17 cellular contexts compared by ENCODE assay signal in genomic region chr2:112029164-112029563, GRCh38. TPM values are rescaled to one million over a fixed set of nuclear protein-coding genes. Genes with fewer than 3 reads are reported as not detected.
A peak's percentile ranks its signal among the peaks of the same experiment; 100 is the strongest.
DNase-seq lines count a peak whose midpoint lies in the region; ATAC-seq, FAIRE-seq and TF ChIP-seq lines count a peak whose summit lies in the region.
"Had no signal": no experiment of that assay in that cellular context is flagged by ENCODE, and none has a peak within 500 bp of the region (broad histone marks: within the 10 kb centered on the region; RNA-seq: fewer than 3 reads in every experiment).

No MANE protein-coding gene starts in this region.

- H3K9ac ChIP-seq in K562 (ENCODE audit: insufficient read depth in 1 of 2, low read depth in 2 of 2, low read length in 2 of 2) = no peak overlapping the region

- no peak for TF ChIP-seq RAD21 in K562 (CRISPR knock-in tag; conservative IDR thresholded peaks at IDR 0.05 in 1 of 2, IDR thresholded peaks at IDR 0.05 in 1 of 2)

- POLR2A ChIA-PET in K562 (lab: Yijun Ruan, JAX) = no interaction called here

- H3K4me3 ChIP-seq in K562 = no peak overlapping the region
- H3K4me3 ChIP-seq in dorsolateral prefrontal cortex = no peak overlapping the region
- H3K4me3 ChIP-seq: HAP-1 had no signal

- no peaks in the 10 kb centered on the region for H3K36me3 ChIP-seq in K562 (ENCODE audit: control insufficient read depth, insufficient read depth, low read length)
- H3K36me3 ChIP-seq: HAP-1 had no signal

- WGBS in K562 (ENCODE audit: insufficient coverage, low coverage, missing lambda C conversion rate) = 84% methylated on average over 2 of the region's 2 CpGs

- no peak overlapping the region for H3K4me2 ChIP-seq in K562 (ENCODE audit: insufficient read depth, low read length)

- DNase-seq in HT-29 (ENCODE audit: low spot score) = peak; percentile 66
- DNase-seq in K562 (ENCODE audit: extremely low read depth in 1 of 4, low spot score in 3 of 4) = no peak
- DNase-seq in NCI-H345 (lab: John Stamatoyannopoulos, UW) = no peak
- DNase-seq in dorsolateral prefrontal cortex = no peak
- DNase-seq in NCI-H2081 (lab: John Stamatoyannopoulos, UW) = no peak
- DNase-seq: C1 segment of cervical spinal cord; CD4-positive, alpha-beta memory T cell; DMS79; EL had no signal

- no peaks in the 10 kb centered on the region for H4K20me1 ChIP-seq in K562 (replicated peaks; ENCODE audit: control insufficient read depth, insufficient read depth, low read length)

- in situ Hi-C loops in K562 (cut with MboI) = no loop called here

- intact Hi-C loops in K562 (cut with micrococcal nuclease) = no loop called here
- intact Hi-C loops in dorsolateral prefrontal cortex (cut with DNase I) = no loop called here

- no peaks in the 10 kb centered on the region for H3K9me1 ChIP-seq in K562 (ENCODE audit: control insufficient read depth, insufficient read depth, low read length)

- no peak for TF ChIP-seq POLR2A in K562 (conservative IDR thresholded peaks at IDR 0.05)

- no peak for TF ChIP-seq EP300 in K562 (IDR thresholded peaks at IDR 0.05; ENCODE audit: low read length)

- peaks cover 3 to 8% of the 10 kb centered on the region in 2 experiments; a peak in 3 of 5 replicates for H3K4me1 ChIP-seq in K562 (replicated peaks in 1 of 2; ENCODE audit: control insufficient read depth in 2 of 2, insufficient read depth in 2 of 2, low read length in 2 of 2)

- H3K79me2 ChIP-seq in K562 (ENCODE audit: control insufficient read depth, insufficient read depth, low read length) = no peaks in the 10 kb centered on the region

- H3K9me3 ChIP-seq in K562 (replicated peaks; ENCODE audit: control insufficient read depth, insufficient read depth, low read depth, low read length) = no peaks in the 10 kb centered on the region
- H3K9me3 ChIP-seq: HAP-1 had no signal

- no peak for FAIRE-seq in K562 (lab: Jason Lieb, UNC)
- FAIRE-seq: A204.1, G401.6, GM12891, GM19239, H1 had no signal

- H3K27me3 ChIP-seq in K562 (ENCODE audit: control insufficient read depth in 2 of 2, insufficient read depth in 2 of 2, low read length in 2 of 2) (no peaks in the 10 kb centered on the region; a peak in 1 of 5 replicates), dorsolateral prefrontal cortex (no peaks in the 10 kb centered on the region)

- TF ChIP-seq CTCF in K562 (IDR thresholded peaks at IDR 0.05 in 2 of 3, conservative IDR thresholded peaks at IDR 0.05 in 1 of 3; ENCODE audit: insufficient read depth in 2 of 3, low read depth in 1 of 3, low read length in 3 of 3) (no peak), dorsolateral prefrontal cortex (IDR thresholded peaks at IDR 0.05 in 54 of 56, conservative IDR thresholded peaks at IDR 0.05 in 2 of 56; ENCODE audit: low read depth in 1 of 56, partially characterized antibody in 56 of 56) (no peak)

- ATAC-seq in SK-N-SH treated with all-trans-retinoic acid at 6 μM for 48 hours (no peak), K562 (no peak), GM18909 (IDR thresholded peaks at IDR 0.05; ENCODE audit: poor library complexity, unreplicated experiment) (no peak)

- H2AFZ ChIP-seq in K562 (ENCODE audit: low read depth, low read length) = no peak overlapping the region

- no peak overlapping the region for H3K27ac ChIP-seq in K562 (ENCODE audit: extremely low read depth, low read depth, low read length)
- no peak overlapping the region for H3K27ac ChIP-seq in dorsolateral prefrontal cortex

- no TSS peak for BruUV-seq in K562 (replicated peaks; lab: Mats Ljungman, UMichigan)

- CTCF ChIA-PET in K562 (lab: Yijun Ruan, JAX; ENCODE audit: low intra/inter-chr PET ratio) = no interaction called here

TF ChIP-seq in SK-N-SH treated with all-trans-retinoic acid at 6 μM for 48 hours, 23 proteins besides CTCF, POLR2A, EP300 and RAD21:
- TF ChIP-seq ZNF565 (CRISPR knock-in tag; conservative IDR thresholded peaks at IDR 0.05; ENCODE audit: low read depth) (no peak), ISL1 (CRISPR knock-in tag; IDR thresholded peaks at IDR 0.05) (peak; percentile 71)

TF ChIP-seq in K562, 482 proteins besides CTCF, POLR2A, EP300 and RAD21:
- TF ChIP-seq CC2D1A (IDR thresholded peaks at IDR 0.05) (no peak), SUPT5H (IDR thresholded peaks at IDR 0.05) (no peak), CBFA2T3 (IDR thresholded peaks at IDR 0.05) (peak; percentile 11; the same call in 1 of the 2 replicates), LARP7 (IDR thresholded peaks at IDR 0.05) (no peak)

RNA-seq across cellular contexts. Expression of gene TMEM87B, which starts 25.9 kb away (rescaled TPM):
- total RNA-seq in HT-29 (2014; rRNA removed; shearing (Covaris generic)) = 9.1 and 18.7 TPM in 2 replicates
- 14.2 and 41.0 TPM in 2 replicates for total RNA-seq in K562 (2011; cell fraction: chromatin; rRNA removed; ENCODE audit: low replicate concordance)
- 13.8 TPM in 2 replicates for total RNA-seq in K562 (2011; cell fraction: nucleolus; rRNA removed)
- total RNA-seq in K562 (2011; cell fraction: nucleoplasm; rRNA removed) = 28.9 and 49.0 TPM in 2 replicates
- total RNA-seq in K562 (2014; rRNA removed) = 5.7 and 6.8 TPM in 2 replicates
- 17.1 and 17.9 TPM in 2 replicates for total RNA-seq in K562 (2014; rRNA removed; fragmentation: Illumina TruSeq; extraction: Trizol)
- 11.5 and 12.3 TPM in 2 replicates for total RNA-seq in K562 (2015; rRNA removed; fragmentation: Illumina TruSeq; extraction: Trizol)
- 11.0 and 11.3 TPM in 2 replicates for total RNA-seq in K562 (2021)
- polyA plus RNA-seq in K562 (2011; rRNA removed) = 11.5 and 17.1 TPM in 2 replicates
- 4.0 and 20.9 TPM in 2 replicates for polyA plus RNA-seq in K562 (2011; cell fraction: cytosol; rRNA removed)
- polyA plus RNA-seq in K562 (2011; cell fraction: nucleus; rRNA removed) = 13.9 and 19.8 TPM in 2 replicates
- 14.0 and 14.2 TPM in 2 replicates for polyA plus RNA-seq in K562 (2012)
- polyA plus RNA-seq in K562 (2014; fragmentation: Illumina TruSeq; extraction: Trizol) = 12.6 and 14.4 TPM in 2 replicates
- polyA plus RNA-seq in K562 (2014; fragmentation: Nextera tagmentation; extraction: Ambion mirVana) = 1 to 10 TPM; 3.7 to 5.8 TPM
- 7.6 and 9.5 TPM in 2 replicates for polyA plus RNA-seq in K562 (2014; rRNA removed)
- polyA minus RNA-seq in K562 (2011; rRNA and poly(A)+ RNA removed) = 14.1 and 20.0 TPM in 2 replicates
- 14.9 and 19.5 TPM in 2 replicates for polyA minus RNA-seq in K562 (2011; cell fraction: cytosol; rRNA and poly(A)+ RNA removed)
- polyA minus RNA-seq in K562 (2011; cell fraction: nucleus; rRNA and poly(A)+ RNA removed) = 8.6 and 14.1 TPM in 2 replicates
- total RNA-seq in dorsolateral prefrontal cortex = 10 to 100 TPM in 114 of 120 experiments, 1 to 10 TPM in 6; 7.2 to 27.9 (median 14.7) TPM
